ENCODE assay signal across 27 cellular contexts in the genomic region with DNA sequence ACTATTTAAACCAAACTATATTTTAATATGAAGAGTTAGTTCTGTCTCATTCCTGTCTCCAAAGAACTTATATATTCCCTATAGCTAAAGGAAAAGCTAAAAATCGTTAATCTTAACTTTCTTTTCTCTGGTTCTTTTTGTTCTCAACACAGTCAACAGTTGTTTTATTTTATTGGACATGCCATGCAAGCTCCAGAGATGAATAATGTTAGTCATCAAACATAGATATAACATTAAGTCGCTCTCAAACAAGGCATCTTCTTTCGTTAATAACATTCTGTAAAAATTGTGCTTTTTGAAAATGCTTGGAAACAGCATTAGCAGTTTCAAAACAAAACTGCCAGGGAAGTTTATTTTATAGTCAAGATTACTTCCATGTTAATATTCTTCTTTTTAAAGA.
"Had no signal": no experiment of that assay in that cellular context is flagged by ENCODE, and none has a peak within 500 bp of the region (broad histone marks: within the 10 kb centered on the region; RNA-seq: fewer than 3 reads in every experiment).

No MANE protein-coding gene starts in this region.

- H3K27ac Mint-ChIP-seq: naive thymus-derived CD4-positive, alpha-beta T cell; natural killer cell treated with Interleukin-12 subunit alpha and Interleukin-12 subunit beta and Interleukin-15 and Interleukin-18, amount 100 ng/mL, for 72 hours; stimulated activated naive B cell treated with anti-CD40 and anti-IgM and Interleukin-4, amounts not matched to agents 10 μg/mL and 1 μg/mL and 100 μg/mL, for 72 hours had no signal

- H3K27ac ChIP-seq: lower lobe of right lung, pancreas, prostate gland, stomach, testis, thyroid gland, transverse colon, upper lobe of left lung, vagina had no signal

- H3K4me1 ChIP-seq: lower lobe of right lung, prostate gland, stomach, testis, transverse colon, vagina had no signal

- ATAC-seq: left lobe of liver; left ventricle myocardium superior; lower lobe of right lung; naive thymus-derived CD4-positive, alpha-beta T cell; natural killer cell treated with Interleukin-12 subunit alpha and Interleukin-12 subunit beta and Interleukin-15 and Interleukin-18, amount 100 ng/mL, for 72 hours; pancreas; right cardiac atrium; sciatic nerve; stimulated activated naive B cell treated with anti-CD40 and anti-IgM and Interleukin-4, amounts not matched to agents 10 μg/mL and 1 μg/mL and 100 μg/mL, for 72 hours; stimulated activated naive CD8-positive, alpha-beta T cell treated with anti-CD3 and anti-CD28 coated beads, Interleukin-15, Interleukin-2, amounts not matched to agents 100 U/mL and 50 U/mL, for 24 hours had no signal

- H3K36me3 Mint-ChIP-seq: naive thymus-derived CD4-positive, alpha-beta T cell; natural killer cell treated with Interleukin-12 subunit alpha and Interleukin-12 subunit beta and Interleukin-15 and Interleukin-18, amount 100 ng/mL, for 72 hours; stimulated activated naive B cell treated with anti-CD40 and anti-IgM and Interleukin-4, amounts not matched to agents 10 μg/mL and 1 μg/mL and 100 μg/mL, for 72 hours had no signal

- H3K4me1 Mint-ChIP-seq: naive thymus-derived CD4-positive, alpha-beta T cell; stimulated activated naive B cell treated with anti-CD40 and anti-IgM and Interleukin-4, amounts not matched to agents 10 μg/mL and 1 μg/mL and 100 μg/mL, for 72 hours had no signal

- H3K36me3 ChIP-seq: lower lobe of right lung, pancreas, prostate gland, stomach, thyroid gland, transverse colon, upper lobe of left lung, vagina had no signal

- H3K27me3 Mint-ChIP-seq: natural killer cell treated with Interleukin-12 subunit alpha and Interleukin-12 subunit beta and Interleukin-15 and Interleukin-18, amount 100 ng/mL, for 72 hours; stimulated activated naive B cell treated with anti-CD40 and anti-IgM and Interleukin-4, amounts not matched to agents 10 μg/mL and 1 μg/mL and 100 μg/mL, for 72 hours had no signal

- H3K9me3 Mint-ChIP-seq: natural killer cell treated with Interleukin-12 subunit alpha and Interleukin-12 subunit beta and Interleukin-15 and Interleukin-18, amount 100 ng/mL, for 72 hours; stimulated activated naive B cell treated with anti-CD40 and anti-IgM and Interleukin-4, amounts not matched to agents 10 μg/mL and 1 μg/mL and 100 μg/mL, for 72 hours had no signal

- H3K27me3 ChIP-seq: pancreas, stomach, testis, thyroid gland, transverse colon, upper lobe of left lung, vagina had no signal

- H3K4me3 ChIP-seq: lower lobe of right lung, pancreas, prostate gland, stomach, testis, thyroid gland, transverse colon, upper lobe of left lung, vagina had no signal

- H3K9me3 ChIP-seq: lower lobe of right lung, pancreas, prostate gland, stomach, testis, thyroid gland, transverse colon, upper lobe of left lung, vagina had no signal

- H3K4me3 Mint-ChIP-seq: naive thymus-derived CD4-positive, alpha-beta T cell; natural killer cell treated with Interleukin-12 subunit alpha and Interleukin-12 subunit beta and Interleukin-15 and Interleukin-18, amount 100 ng/mL, for 72 hours; stimulated activated naive B cell treated with anti-CD40 and anti-IgM and Interleukin-4, amounts not matched to agents 10 μg/mL and 1 μg/mL and 100 μg/mL, for 72 hours had no signal

- DNase-seq: islet precursor cell; left cardiac atrium; left ventricle myocardium superior; lower lobe of right lung; mammary epithelial cell; mesenchymal stem cell; naive thymus-derived CD4-positive, alpha-beta T cell; pancreas; posterior cingulate gyrus; retina; right cardiac atrium; stimulated activated CD4-positive, alpha-beta T cell treated with anti-CD3 and anti-CD28 coated beads, Interleukin-12 subunit alpha, Interleukin-12 subunit beta, amount 100 ng/mL, for 4 hours; stimulated activated CD4-positive, alpha-beta T cell treated with anti-CD3 and anti-CD28 coated beads, Interleukin-15, amount 100 ng/mL, for 24 hours; stimulated activated CD4-positive, alpha-beta T cell treated with anti-CD3 and anti-CD28 coated beads, Interleukin-2, amount 100 ng/mL, for 24 hours; stimulated activated CD4-positive, alpha-beta T cell treated with anti-CD3 and anti-CD28 coated beads, Interleukin-4, amount 100 ng/mL, for 1 hour; stimulated activated naive B cell treated with anti-CD40 and anti-IgM and Interleukin-4, amounts not matched to agents 10 μg/mL and 1 μg/mL and 100 μg/mL, for 72 hours; stimulated activated naive CD8-positive, alpha-beta T cell treated with anti-CD3 and anti-CD28 coated beads, Interleukin-15, Interleukin-2, amounts not matched to agents 100 U/mL and 50 U/mL, for 24 hours; stomach; testis; thyroid gland; transverse colon; upper lobe of left lung had no signal
